In genomic region chr7:116953727-116954442, GRCh38 we compare ENCODE assay signal across 1 cellular context.
TF ChIP-seq lines count a peak whose summit lies in the region.

No MANE protein-coding gene starts in this region.

TF ChIP-seq in K562, 482 proteins besides CTCF, POLR2A, EP300 and RAD21 (continued from another document and continues in another):
- TF ChIP-seq, protein P1, sequence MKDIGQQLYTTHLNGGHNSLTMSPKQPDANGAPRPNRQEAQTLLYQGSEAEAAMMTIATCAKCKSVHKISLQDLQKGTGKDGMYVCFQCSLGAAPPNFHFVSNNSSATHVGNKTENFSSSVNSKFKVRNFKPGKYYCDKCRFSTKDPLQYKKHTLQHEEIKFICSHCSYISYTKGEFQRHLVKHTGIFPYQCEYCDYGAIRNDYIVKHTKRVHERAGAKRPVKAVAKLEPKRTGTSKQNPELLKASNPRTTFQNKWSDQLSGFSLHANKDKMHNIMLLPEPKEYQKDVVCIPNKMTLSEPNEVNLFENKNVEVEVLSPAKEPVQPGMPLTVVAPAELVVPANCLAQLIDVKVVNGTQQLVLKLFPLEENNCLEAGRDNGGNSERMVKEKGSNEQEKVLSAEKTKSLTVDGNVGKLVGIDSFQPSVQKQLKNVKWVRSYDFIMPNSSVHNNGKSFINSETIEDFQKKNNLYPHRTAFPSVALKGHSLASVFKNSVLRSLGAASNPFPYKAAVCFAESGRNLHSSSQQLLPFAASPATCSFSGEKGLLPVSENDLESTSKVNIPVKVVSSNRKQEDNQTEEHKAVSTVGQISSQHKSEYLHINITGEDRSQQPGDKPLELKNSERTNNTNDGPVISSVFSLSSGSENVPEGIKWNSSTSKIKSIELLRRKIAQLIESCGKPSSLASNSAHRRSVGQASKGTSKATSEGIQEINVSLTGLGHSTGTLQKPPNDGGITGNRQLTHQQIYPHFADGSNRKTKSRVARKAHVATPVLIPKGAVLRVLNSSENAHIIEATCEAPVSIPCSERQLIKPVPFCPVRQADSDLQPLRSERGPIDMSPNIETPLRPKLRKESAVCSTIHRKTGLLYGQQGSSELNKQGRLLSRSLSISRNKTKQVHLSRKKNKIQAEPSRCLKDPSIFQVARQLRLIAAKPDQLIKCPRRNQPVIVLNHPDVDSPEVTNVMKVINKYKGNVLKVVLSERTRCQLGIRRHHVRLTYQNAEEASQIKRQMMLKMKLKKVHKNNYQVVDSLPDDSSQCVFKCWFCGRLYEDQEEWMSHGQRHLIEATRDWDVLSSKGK (CRISPR knock-in tag; IDR thresholded peaks at IDR 0.05), result no peak
- peak; percentile 80 for TF ChIP-seq ETV5 (CRISPR knock-in tag; IDR thresholded peaks at IDR 0.05; ENCODE audit: low read depth)
- peak; percentile 81 to 92; a peak in 3 of 4 replicates for TF ChIP-seq TEAD1 (CRISPR knock-in tag; IDR thresholded peaks at IDR 0.05)
- no peak for TF ChIP-seq CC2D1A (IDR thresholded peaks at IDR 0.05)
- no peak for TF ChIP-seq SNIP1 (IDR thresholded peaks at IDR 0.05; ENCODE audit: low read depth)
- TF ChIP-seq, protein P2, sequence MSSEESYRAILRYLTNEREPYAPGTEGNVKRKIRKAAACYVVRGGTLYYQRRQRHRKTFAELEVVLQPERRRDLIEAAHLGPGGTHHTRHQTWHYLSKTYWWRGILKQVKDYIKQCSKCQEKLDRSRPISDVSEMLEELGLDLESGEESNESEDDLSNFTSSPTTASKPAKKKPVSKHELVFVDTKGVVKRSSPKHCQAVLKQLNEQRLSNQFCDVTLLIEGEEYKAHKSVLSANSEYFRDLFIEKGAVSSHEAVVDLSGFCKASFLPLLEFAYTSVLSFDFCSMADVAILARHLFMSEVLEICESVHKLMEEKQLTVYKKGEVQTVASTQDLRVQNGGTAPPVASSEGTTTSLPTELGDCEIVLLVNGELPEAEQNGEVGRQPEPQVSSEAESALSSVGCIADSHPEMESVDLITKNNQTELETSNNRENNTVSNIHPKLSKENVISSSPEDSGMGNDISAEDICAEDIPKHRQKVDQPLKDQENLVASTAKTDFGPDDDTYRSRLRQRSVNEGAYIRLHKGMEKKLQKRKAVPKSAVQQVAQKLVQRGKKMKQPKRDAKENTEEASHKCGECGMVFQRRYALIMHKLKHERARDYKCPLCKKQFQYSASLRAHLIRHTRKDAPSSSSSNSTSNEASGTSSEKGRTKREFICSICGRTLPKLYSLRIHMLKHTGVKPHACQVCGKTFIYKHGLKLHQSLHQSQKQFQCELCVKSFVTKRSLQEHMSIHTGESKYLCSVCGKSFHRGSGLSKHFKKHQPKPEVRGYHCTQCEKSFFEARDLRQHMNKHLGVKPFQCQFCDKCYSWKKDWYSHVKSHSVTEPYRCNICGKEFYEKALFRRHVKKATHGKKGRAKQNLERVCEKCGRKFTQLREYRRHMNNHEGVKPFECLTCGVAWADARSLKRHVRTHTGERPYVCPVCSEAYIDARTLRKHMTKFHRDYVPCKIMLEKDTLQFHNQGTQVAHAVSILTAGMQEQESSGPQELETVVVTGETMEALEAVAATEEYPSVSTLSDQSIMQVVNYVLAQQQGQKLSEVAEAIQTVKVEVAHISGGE (CRISPR knock-in tag; IDR thresholded peaks at IDR 0.05), result 0 out of 6 replicates have a peak, but pooled peaks of 1 of the 3 experiments have one; percentile 52
- TF ChIP-seq SRSF1 (IDR thresholded peaks at IDR 0.05; ENCODE audit: low read depth, low read length), result no peak
- peak; percentile 71 for TF ChIP-seq JUN (IDR thresholded peaks at IDR 0.05; ENCODE audit: borderline replicate concordance, low read depth, low read length)
- no peak for TF ChIP-seq JUN (CRISPR knock-in tag; IDR thresholded peaks at IDR 0.05; ENCODE audit: borderline replicate concordance)
- no peak for TF ChIP-seq PHTF2 (CRISPR knock-in tag; IDR thresholded peaks at IDR 0.05)
- peak; percentile 44; the same call in 1 of the 2 replicates for TF ChIP-seq NR3C1 (CRISPR knock-in tag; IDR thresholded peaks at IDR 0.05)
- TF ChIP-seq BRD4 (IDR thresholded peaks at IDR 0.05), result peak; percentile 24; the same call in 1 of the 2 replicates
- TF ChIP-seq TARDBP (IDR thresholded peaks at IDR 0.05), result peak; percentile 80; the same call in 1 of the 2 replicates
- no peak for TF ChIP-seq CBX3 (IDR thresholded peaks at IDR 0.05; ENCODE audit: borderline replicate concordance in 1 of 2, low read length in 2 of 2)
- TF ChIP-seq TEAD4 (IDR thresholded peaks at IDR 0.05; ENCODE audit: low read length), result peak; percentile 72
- TF ChIP-seq TEAD4 (CRISPR knock-in tag; IDR thresholded peaks at IDR 0.05; ENCODE audit: borderline replicate concordance), result no peak
- TF ChIP-seq CXXC5 (CRISPR knock-in tag; IDR thresholded peaks at IDR 0.05), result peak; percentile 82
- peak; percentile 86; the same call in 1 of the 2 replicates for TF ChIP-seq CBX1 (IDR thresholded peaks at IDR 0.05; ENCODE audit: low read depth)
- TF ChIP-seq ZNF589 (CRISPR knock-in tag; IDR thresholded peaks at IDR 0.05; ENCODE audit: low read depth), result peak; percentile 99
- TF ChIP-seq, protein P3, sequence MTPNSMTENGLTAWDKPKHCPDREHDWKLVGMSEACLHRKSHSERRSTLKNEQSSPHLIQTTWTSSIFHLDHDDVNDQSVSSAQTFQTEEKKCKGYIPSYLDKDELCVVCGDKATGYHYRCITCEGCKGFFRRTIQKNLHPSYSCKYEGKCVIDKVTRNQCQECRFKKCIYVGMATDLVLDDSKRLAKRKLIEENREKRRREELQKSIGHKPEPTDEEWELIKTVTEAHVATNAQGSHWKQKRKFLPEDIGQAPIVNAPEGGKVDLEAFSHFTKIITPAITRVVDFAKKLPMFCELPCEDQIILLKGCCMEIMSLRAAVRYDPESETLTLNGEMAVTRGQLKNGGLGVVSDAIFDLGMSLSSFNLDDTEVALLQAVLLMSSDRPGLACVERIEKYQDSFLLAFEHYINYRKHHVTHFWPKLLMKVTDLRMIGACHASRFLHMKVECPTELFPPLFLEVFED (CRISPR knock-in tag; conservative IDR thresholded peaks at IDR 0.05), result peak; percentile 67; the same call in 1 of the 2 replicates
- peak; percentile 61; the same call in 1 of the 2 replicates for TF ChIP-seq MAFK (IDR thresholded peaks at IDR 0.05; ENCODE audit: low read length)
- peak; percentile 72 for TF ChIP-seq HCFC1 (IDR thresholded peaks at IDR 0.05; ENCODE audit: low read depth, low read length)
- TF ChIP-seq SPI1 (IDR thresholded peaks at IDR 0.05; ENCODE audit: borderline replicate concordance, low read depth, low read length), result peak; percentile 20; the same call in 1 of the 2 replicates
- TF ChIP-seq ZNF584 (CRISPR knock-in tag; IDR thresholded peaks at IDR 0.05; ENCODE audit: low read depth), result peak; percentile 94
- TF ChIP-seq FOS (IDR thresholded peaks at IDR 0.05; ENCODE audit: extremely low read depth, insufficient read length), result peak; percentile 4
- TF ChIP-seq NR2C2 (CRISPR knock-in tag; IDR thresholded peaks at IDR 0.05), result peak; percentile 58; the same call in 1 of the 2 replicates
- TF ChIP-seq NR2C2 (tag; IDR thresholded peaks at IDR 0.05), result peak; percentile 81
- no peak for TF ChIP-seq FOXA1 (IDR thresholded peaks at IDR 0.05; ENCODE audit: borderline replicate concordance)
- TF ChIP-seq JUND (IDR thresholded peaks at IDR 0.05; ENCODE audit: borderline replicate concordance, low read depth, low read length), result peak; percentile 96
- peak; percentile 91 for TF ChIP-seq JUND (tag; IDR thresholded peaks at IDR 0.05; ENCODE audit: borderline replicate concordance, low read depth, low read length)
- 0 out of 2 replicates have a peak, but pooled peaks have one; percentile 64 for TF ChIP-seq ZNF592 (IDR thresholded peaks at IDR 0.05)
- TF ChIP-seq ZNF785 (CRISPR knock-in tag; IDR thresholded peaks at IDR 0.05), result no peak
- 0 out of 2 replicates have a peak, but pooled peaks have one; percentile 47 for TF ChIP-seq ZNF668 (CRISPR knock-in tag; IDR thresholded peaks at IDR 0.05)
- peak; percentile 98 for TF ChIP-seq ZNF395 (CRISPR knock-in tag; IDR thresholded peaks at IDR 0.05)
- TF ChIP-seq, protein P4, sequence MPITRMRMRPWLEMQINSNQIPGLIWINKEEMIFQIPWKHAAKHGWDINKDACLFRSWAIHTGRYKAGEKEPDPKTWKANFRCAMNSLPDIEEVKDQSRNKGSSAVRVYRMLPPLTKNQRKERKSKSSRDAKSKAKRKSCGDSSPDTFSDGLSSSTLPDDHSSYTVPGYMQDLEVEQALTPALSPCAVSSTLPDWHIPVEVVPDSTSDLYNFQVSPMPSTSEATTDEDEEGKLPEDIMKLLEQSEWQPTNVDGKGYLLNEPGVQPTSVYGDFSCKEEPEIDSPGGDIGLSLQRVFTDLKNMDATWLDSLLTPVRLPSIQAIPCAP (CRISPR knock-in tag; IDR thresholded peaks at IDR 0.05; ENCODE audit: borderline replicate concordance), result no peak
- no peak for TF ChIP-seq ZFP36 (IDR thresholded peaks at IDR 0.05; ENCODE audit: low read depth, low read length, partially characterized antibody)
- no peak for TF ChIP-seq NR1H2 (CRISPR knock-in tag; IDR thresholded peaks at IDR 0.05)
- peak; percentile 29; the same call in 1 of the 2 replicates for TF ChIP-seq THAP12 (CRISPR knock-in tag; IDR thresholded peaks at IDR 0.05)
- peak; percentile 58; the same call in 1 of the 2 replicates for TF ChIP-seq ETS1 (conservative IDR thresholded peaks at IDR 0.05; ENCODE audit: control insufficient read depth, low read depth, low read length)
- peak; percentile 99 for TF ChIP-seq ZBTB17 (CRISPR knock-in tag; IDR thresholded peaks at IDR 0.05)
- TF ChIP-seq FOXK2 (conservative IDR thresholded peaks at IDR 0.05 in 1 of 2, IDR thresholded peaks at IDR 0.05 in 1 of 2; ENCODE audit: low read depth in 2 of 2), result peak; percentile 36 to 83; a peak in 2 of 4 replicates
- TF ChIP-seq CCNT2 (IDR thresholded peaks at IDR 0.05; ENCODE audit: borderline replicate concordance, extremely low read depth, insufficient read length, low read depth, low read length), result peak; percentile 93
- peak; percentile 72; the same call in 1 of the 2 replicates for TF ChIP-seq MTA1 (IDR thresholded peaks at IDR 0.05; ENCODE audit: borderline replicate concordance)
- peak; percentile 66 for TF ChIP-seq ETV1 (tag; conservative IDR thresholded peaks at IDR 0.05; ENCODE audit: low read depth)
- peak in 1 of 2 experiments; percentile 79; a peak in 2 of 4 replicates for TF ChIP-seq SIN3A (IDR thresholded peaks at IDR 0.05; ENCODE audit: borderline replicate concordance in 2 of 2, control insufficient read depth in 1 of 2, low read depth in 2 of 2, low read length in 2 of 2)
- no peak for TF ChIP-seq TGIF2 (CRISPR knock-in tag; IDR thresholded peaks at IDR 0.05)
- TF ChIP-seq CHD4 (IDR thresholded peaks at IDR 0.05; ENCODE audit: insufficient read depth, insufficient replicate concordance, low read depth, low read length, poor library complexity, severe bottlenecking), result no peak
